ENCODE assay signal across 1 cellular context in genomic region chr12:26843306-26843705, GRCh38.
TF ChIP-seq lines count a peak whose summit lies in the region.

No MANE protein-coding gene starts in this region.

TF ChIP-seq in GM23338, 12 proteins besides CTCF, POLR2A, EP300 and RAD21 (continued from another document):
- no peak for TF ChIP-seq ZNF462 (CRISPR knock-in tag; IDR thresholded peaks at IDR 0.05)
- TF ChIP-seq JUNB (IDR thresholded peaks at IDR 0.05; ENCODE audit: unreplicated experiment): no peak
- no peak for TF ChIP-seq POLR2AphosphoS5 (IDR thresholded peaks at IDR 0.05; ENCODE audit: low read depth)
- TF ChIP-seq EZH2phosphoT487 (IDR thresholded peaks at IDR 0.05; ENCODE audit: unreplicated experiment): no peak
- TF ChIP-seq CREB1 (CRISPR knock-in tag; IDR thresholded peaks at IDR 0.05; ENCODE audit: low read depth): no peak
- TF ChIP-seq REST (IDR thresholded peaks at IDR 0.05; ENCODE audit: unreplicated experiment): no peak
- TF ChIP-seq EZH2 (IDR thresholded peaks at IDR 0.05; ENCODE audit: low read depth, unreplicated experiment): no peak
- no peak for TF ChIP-seq STAT1 (IDR thresholded peaks at IDR 0.05; ENCODE audit: unreplicated experiment)
